Comparison of ENCODE assay signal across 8 cellular contexts in genomic region chr2:192286093-192286701, GRCh38.
A peak's percentile ranks its signal among the peaks of the same experiment; 100 is the strongest.
DNase-seq lines count a peak whose midpoint lies in the region; ATAC-seq, FAIRE-seq and TF ChIP-seq lines count a peak whose summit lies in the region.

No MANE protein-coding gene starts in this region.

- DNase-seq in activated CD4-positive, alpha-beta T cell treated with anti-CD3 and anti-CD28 coated beads for 36 hours: peak; percentile 11
- no peak for DNase-seq in activated CD4-positive, alpha-beta T cell treated with anti-CD3 and anti-CD28 coated beads for 1 hour
- DNase-seq in NCI-H345 treated with DMSO at 0.1 percent for 48 hours (lab: John Stamatoyannopoulos, UW; ENCODE audit: unreplicated experiment) (peak; percentile 24), endothelial cell of umbilical vein (ENCODE audit: low read depth, low spot score) (peak; percentile 73), small intestine (peak; percentile 42), H7 (no peak), NCI-H2196 (lab: John Stamatoyannopoulos, UW; ENCODE audit: unreplicated experiment) (no peak)
- no peak for DNase-seq in activated CD4-positive, CD25-positive, alpha-beta regulatory T cell treated with anti-CD3 and anti-CD28 coated beads, Interleukin-2, amount 50 U/mL, for 72 hours

- 68 to 76% (median 70%) methylated on average over 3 of the region's 3 CpGs for WGBS in small intestine, 3 donors

- POLR2A ChIA-PET in activated CD4-positive, alpha-beta T cell treated with anti-CD3 and anti-CD28 coated beads for 36 hours (lab: Charles Lee): no interaction called here
- POLR2A ChIA-PET in endothelial cell of umbilical vein (lab: Charles Lee): no interaction called here

- CTCF ChIA-PET in activated CD4-positive, alpha-beta T cell treated with anti-CD3 and anti-CD28 coated beads for 36 hours (lab: Charles Lee): no interaction called here
- CTCF ChIA-PET in endothelial cell of umbilical vein (lab: Charles Lee): interaction anchor here (0.8 to 6.5 kb wide), 4 partner anchors 19 to 474 kb away, joined by 3 to 49 read pairs (median 6); no protein-coding TSS in a partner anchor

- no peaks in the 10 kb centered on the region for H4K20me1 ChIP-seq in endothelial cell of umbilical vein (replicated peaks; ENCODE audit: control insufficient read depth, extremely low read depth, insufficient read depth, low read length)

- ATAC-seq in activated CD4-positive, alpha-beta T cell treated with anti-CD3 and anti-CD28 coated beads for 36 hours: no peak

- no TSS peak for BruUV-seq in endothelial cell of umbilical vein (replicated peaks; lab: Mats Ljungman, UMichigan)

- dilution Hi-C loops in endothelial cell of umbilical vein (cut with MboI; ENCODE audit: extremely low pct_ligation_motif_present, low sequenced_read_pairs): no loop called here

- no peaks in the 10 kb centered on the region for H3K36me3 Mint-ChIP-seq in activated CD4-positive, alpha-beta T cell treated with anti-CD3 and anti-CD28 coated beads for 36 hours (ENCODE audit: low read depth)

- FAIRE-seq in endothelial cell of umbilical vein (lab: Jason Lieb, UNC) (no peak), small intestine (lab: Jason Lieb, UNC) (no peak)

- H3K79me2 ChIP-seq in endothelial cell of umbilical vein (ENCODE audit: control insufficient read depth, insufficient read depth, low read length): no peaks in the 10 kb centered on the region

- H3K27ac ChIP-seq in endothelial cell of umbilical vein (ENCODE audit: insufficient read depth, low read depth, low read length): no peak overlapping the region
- H3K27ac ChIP-seq in small intestine (ENCODE audit: low read depth in 1 of 2, low read length in 1 of 2): no peak overlapping the region

- no peak overlapping the region for H2AFZ ChIP-seq in endothelial cell of umbilical vein (ENCODE audit: low read depth, low read length)

- no peak for TF ChIP-seq POLR2A in endothelial cell of umbilical vein (IDR thresholded peaks at IDR 0.05; ENCODE audit: low read depth, low read length)

- H3K4me3 Mint-ChIP-seq in activated CD4-positive, alpha-beta T cell treated with anti-CD3 and anti-CD28 coated beads for 36 hours: no peak overlapping the region

- H3K36me3 ChIP-seq in endothelial cell of umbilical vein (ENCODE audit: control insufficient read depth in 2 of 2, extremely low read depth in 1 of 2, insufficient read depth in 2 of 2, low read length in 2 of 2) (no peaks in the 10 kb centered on the region), small intestine (ENCODE audit: control insufficient read depth in 2 of 2, insufficient read depth in 2 of 2, low read length in 2 of 2) (no peaks in the 10 kb centered on the region), H7 (replicated peaks; ENCODE audit: control insufficient read depth, insufficient read depth, low read length) (no peaks in the 10 kb centered on the region)

- H3K9me1 ChIP-seq in endothelial cell of umbilical vein (replicated peaks; ENCODE audit: control insufficient read depth, extremely low read depth, insufficient read depth, low read length): no peaks in the 10 kb centered on the region

- peaks cover 1 to 4% of the 10 kb centered on the region in 2 experiments for H3K27me3 ChIP-seq in endothelial cell of umbilical vein (ENCODE audit: control insufficient read depth in 2 of 2, insufficient read depth in 2 of 2, low read length in 2 of 2)
- H3K27me3 ChIP-seq in small intestine (ENCODE audit: control insufficient read depth in 2 of 2, insufficient read depth in 2 of 2, low read length in 2 of 2): no peaks in the 10 kb centered on the region
- no peaks in the 10 kb centered on the region for H3K27me3 ChIP-seq in H7 (ENCODE audit: control insufficient read depth, insufficient read depth, low read length)

- H3K9me3 ChIP-seq in endothelial cell of umbilical vein (replicated peaks; ENCODE audit: control insufficient read depth, insufficient read depth, low read length) (no peaks in the 10 kb centered on the region), small intestine (ENCODE audit: control insufficient read depth, low read depth) (no peaks in the 10 kb centered on the region)

- no peaks in the 10 kb centered on the region for H3K4me1 Mint-ChIP-seq in activated CD4-positive, alpha-beta T cell treated with anti-CD3 and anti-CD28 coated beads for 36 hours

- peaks cover 2% of the 10 kb centered on the region for H3K27me3 Mint-ChIP-seq in activated CD4-positive, alpha-beta T cell treated with anti-CD3 and anti-CD28 coated beads for 36 hours

- intact Hi-C loops in activated CD4-positive, alpha-beta T cell treated with anti-CD3 and anti-CD28 coated beads for 36 hours (cut with DNase I, micrococcal nuclease): loop anchor here in 1 of 2 experiments (10.0 kb wide), 1 partner anchor 731 kb away; no protein-coding TSS in a partner anchor
- intact Hi-C loops in endothelial cell of umbilical vein (cut with micrococcal nuclease): loop anchor here (1.0 to 5.0 kb wide), 5 partner anchors 92 to 729 kb away; partner anchors contain the start of gene TMEFF2

- H3K27ac Mint-ChIP-seq in activated CD4-positive, alpha-beta T cell treated with anti-CD3 and anti-CD28 coated beads for 36 hours: no peak overlapping the region

- no peak overlapping the region for H3K9ac ChIP-seq in endothelial cell of umbilical vein (replicated peaks; ENCODE audit: extremely low read depth, insufficient read depth, low read length)

- H3K4me3 ChIP-seq in endothelial cell of umbilical vein (replicated peaks in 1 of 3; ENCODE audit: insufficient read depth in 1 of 3, low read depth in 1 of 3, low read length in 3 of 3) (no peak overlapping the region), small intestine (ENCODE audit: low read depth in 1 of 2, low read length in 2 of 2) (no peak overlapping the region), H7 (ENCODE audit: insufficient read depth, low read depth, low read length) (no peak overlapping the region)

- H3K4me1 ChIP-seq in endothelial cell of umbilical vein (ENCODE audit: control insufficient read depth, extremely low read depth, insufficient read depth, low read length) (no peaks in the 10 kb centered on the region), small intestine (ENCODE audit: control insufficient read depth in 2 of 2, insufficient read depth in 1 of 2, low read depth in 1 of 2, low read length in 1 of 2) (no peaks in the 10 kb centered on the region)

- peaks cover 2% of the 10 kb centered on the region for H3K9me3 Mint-ChIP-seq in activated CD4-positive, alpha-beta T cell treated with anti-CD3 and anti-CD28 coated beads for 36 hours (ENCODE audit: low read depth)

- no peak overlapping the region for H3K4me2 ChIP-seq in endothelial cell of umbilical vein (ENCODE audit: insufficient read depth, low read length)

- peak; percentile 45 to 55 for TF ChIP-seq CTCF in endothelial cell of umbilical vein (IDR thresholded peaks at IDR 0.05; ENCODE audit: extremely low read depth in 1 of 2, insufficient read depth in 1 of 2, low read depth in 1 of 2, low read length in 2 of 2)

TF ChIP-seq in endothelial cell of umbilical vein, 7 proteins besides CTCF, POLR2A, EP300 and RAD21:
- no peak for TF ChIP-seq MYC (IDR thresholded peaks at IDR 0.05; ENCODE audit: low read depth, low read length)
- no peak for TF ChIP-seq JUN (IDR thresholded peaks at IDR 0.05; ENCODE audit: borderline replicate concordance, insufficient read depth, insufficient read length, low read depth)

Comparison
In these comparisons a context has a peak if more than half of its experiments do, and no peak if none do; other contexts are left out.
1. DNase-seq: peak in activated CD4-positive, alpha-beta T cell treated with anti-CD3 and anti-CD28 coated beads for 36 hours (single experiment), NCI-H345 treated with DMSO at 0.1 percent for 48 hours (single experiment), endothelial cell of umbilical vein (single experiment) and small intestine (single experiment); none in activated CD4-positive, alpha-beta T cell treated with anti-CD3 and anti-CD28 coated beads for 1 hour (single experiment), activated CD4-positive, CD25-positive, alpha-beta regulatory T cell treated with anti-CD3 and anti-CD28 coated beads, Interleukin-2, amount 50 U/mL, for 72 hours (single experiment), H7 (single experiment) and NCI-H2196 (single experiment).